Comparison of ENCODE assay signal across 16 cellular contexts in genomic region chr19:34305221-34306058, GRCh38. TPM values are rescaled to one million over a fixed set of nuclear protein-coding genes. Genes with fewer than 3 reads are reported as not detected.
A peak's percentile ranks its signal among the peaks of the same experiment; 100 is the strongest.
DNase-seq lines count a peak whose midpoint lies in the region; ATAC-seq and TF ChIP-seq lines count a peak whose summit lies in the region.
"Had no signal": no experiment of that assay in that cellular context is flagged by ENCODE, and none has a peak within 500 bp of the region (broad histone marks: within the 10 kb centered on the region; RNA-seq: fewer than 3 reads in every experiment).

No MANE protein-coding gene starts in this region.

- H2BK12ac ChIP-seq in trophoblast cell (ENCODE audit: low read length) = no peak overlapping the region

- H3K4me1 ChIP-seq in CD4-positive, alpha-beta memory T cell (ENCODE audit: insufficient read depth, low read length) = peaks cover 33% of the 10 kb centered on the region
- peaks cover 4 to 46% (median 31%) of the 10 kb centered on the region in 12 donors for H3K4me1 ChIP-seq in heart left ventricle
- peaks cover 0 to 2% of the 10 kb centered on the region in 2 experiments for H3K4me1 ChIP-seq in trophoblast cell (ENCODE audit: control insufficient read depth in 1 of 2, insufficient read depth in 2 of 2, low read length in 2 of 2)

- no peak overlapping the region for H4K91ac ChIP-seq in trophoblast cell (ENCODE audit: low read depth, low read length)

- H3K4me1 Mint-ChIP-seq in CD4-positive, alpha-beta memory T cell = peaks cover 32 to 53% (median 43%) of the 10 kb centered on the region in 4 donors
- peaks cover 24% of the 10 kb centered on the region for H3K4me1 Mint-ChIP-seq in activated T-helper 17 cell treated with anti-CD3 and anti-CD28 coated beads, Interleukin-2, amount 50 U/mL, for 72 hours

- WGBS in heart left ventricle, 4 donors = 48 to 59% (median 56%) methylated on average over 10 of the region's 10 CpGs
- no CpG with 5 or more reads among the region's 10 CpGs for WGBS in trophoblast cell (ENCODE audit: extremely low coverage, insufficient coverage, insufficient read length)

- POLR2A ChIA-PET in CD4-positive, alpha-beta memory T cell (lab: Charles Lee; ENCODE audit: partially characterized antibody) = interaction anchor here (1.3 kb wide), 1 partner anchor 35 kb away, joined by 4 read pairs; no protein-coding TSS in a partner anchor

- H3K36me3 ChIP-seq in CD4-positive, alpha-beta memory T cell (ENCODE audit: insufficient read depth, low read length) = peaks cover 7% of the 10 kb centered on the region
- H3K36me3 ChIP-seq in heart left ventricle (peaks cover 0 to 55% (median 26%) of the 10 kb centered on the region in 9 donors), trophoblast cell (ENCODE audit: control insufficient read depth in 1 of 2, insufficient read depth in 2 of 2, low read length in 2 of 2) (peaks cover 7 to 17% of the 10 kb centered on the region in 2 experiments)
- H3K36me3 ChIP-seq: prostate gland, uterus had no signal

- H2AFZ ChIP-seq in trophoblast cell (ENCODE audit: insufficient read depth, low read length, poor library complexity) = no peak overlapping the region

- TF ChIP-seq POLR2A in heart left ventricle (IDR thresholded peaks at IDR 0.05) = no peak

- no peak overlapping the region for H3K4me3 Mint-ChIP-seq in CD4-positive, alpha-beta memory T cell
- no peak overlapping the region for H3K4me3 Mint-ChIP-seq in activated T-helper 17 cell treated with anti-CD3 and anti-CD28 coated beads, Interleukin-2, amount 50 U/mL, for 72 hours
- H3K4me3 Mint-ChIP-seq: activated CD4-positive, alpha-beta T cell treated with anti-CD3 and anti-CD28 coated beads, Interleukin-2, amount 10 ng/mL, durations not matched to agents 24 days and 14 days; IgD-negative memory B cell had no signal

- H3K18ac ChIP-seq in trophoblast cell (ENCODE audit: low read length) = no peak overlapping the region

- no peak for DNase-seq in CD4-positive, alpha-beta memory T cell
- no peak for DNase-seq in heart left ventricle
- peak; percentile 49 to 53 for DNase-seq in trophoblast cell
- DNase-seq in SK-N-DZ (ENCODE audit: low spot score) = no peak
- no peak for DNase-seq in T-helper 1 cell
- no peak for DNase-seq in NCI-H1930 (lab: John Stamatoyannopoulos, UW)
- DNase-seq: activated CD4-positive, alpha-beta T cell treated with anti-CD3 and anti-CD28 coated beads, Interleukin-2, amount 10 ng/mL, durations not matched to agents 24 days and 14 days; cerebellar nuclear complex; NCI-H1436; stimulated activated CD4-positive, alpha-beta T cell treated with anti-CD3 and anti-CD28 coated beads, Interleukin-2, amount 100 ng/mL, for 24 hours; uterus had no signal

- ATAC-seq in activated T-helper 17 cell treated with anti-CD3 and anti-CD28 coated beads, Interleukin-2, amount 50 U/mL, for 72 hours (replicated peaks) = no peak
- ATAC-seq in heart left ventricle (peak in 3 of 4 donors; percentile 37 to 52 (median 37)), GM18520 (IDR thresholded peaks at IDR 0.05; ENCODE audit: unreplicated experiment) (no peak)

- intact Hi-C loops in CD4-positive, alpha-beta memory T cell (cut with micrococcal nuclease) = loop anchor here (5.0 kb wide), 1 partner anchor 33 kb away; no protein-coding TSS in a partner anchor
- intact Hi-C loops in heart left ventricle (cut with DNase I) = no loop called here

- H3K27ac ChIP-seq in CD4-positive, alpha-beta memory T cell (ENCODE audit: low read depth, low read length) = no peak overlapping the region
- H3K27ac ChIP-seq in heart left ventricle = peak overlapping the region in 11 of 12 donors; percentile 22 to 76 (median 65)
- no peak overlapping the region for H3K27ac ChIP-seq in trophoblast cell (ENCODE audit: low read depth, low read length)

- no peak overlapping the region for H3K23ac ChIP-seq in trophoblast cell (ENCODE audit: low read length)

- H2BK120ac ChIP-seq in trophoblast cell (ENCODE audit: insufficient read depth, low read length, poor library complexity) = no peak overlapping the region

- no peak overlapping the region for H3K4ac ChIP-seq in trophoblast cell (ENCODE audit: low read depth, low read length)

- no peaks in the 10 kb centered on the region for H3K79me2 ChIP-seq in trophoblast cell (ENCODE audit: control insufficient read depth, insufficient read depth, low read length, poor library complexity)

- no peaks in the 10 kb centered on the region for H3K27me3 Mint-ChIP-seq in CD4-positive, alpha-beta memory T cell
- no peaks in the 10 kb centered on the region for H3K27me3 Mint-ChIP-seq in activated T-helper 17 cell treated with anti-CD3 and anti-CD28 coated beads, Interleukin-2, amount 50 U/mL, for 72 hours
- H3K27me3 Mint-ChIP-seq: activated CD4-positive, alpha-beta T cell treated with anti-CD3 and anti-CD28 coated beads, Interleukin-2, amount 10 ng/mL, durations not matched to agents 24 days and 14 days; IgD-negative memory B cell had no signal

- CTCF ChIA-PET in CD4-positive, alpha-beta memory T cell (lab: Charles Lee; ENCODE audit: partially characterized antibody) = interaction anchor here (1.1 kb wide), 3 partner anchors 9 to 41 kb away, joined by 3 read pairs; no protein-coding TSS in a partner anchor

- H3K79me1 ChIP-seq in trophoblast cell (ENCODE audit: low read length) = no peaks in the 10 kb centered on the region

- no peaks in the 10 kb centered on the region for H3K9me3 ChIP-seq in CD4-positive, alpha-beta memory T cell (ENCODE audit: control insufficient read depth in 1 of 2, low read length in 2 of 2)
- no peaks in the 10 kb centered on the region for H3K9me3 ChIP-seq in heart left ventricle
- no peaks in the 10 kb centered on the region for H3K9me3 ChIP-seq in trophoblast cell (ENCODE audit: insufficient read depth, low read depth, low read length)
- H3K9me3 ChIP-seq: prostate gland, uterus had no signal

- peak overlapping the region in 5 of 7 donors; percentile 32 to 89 (median 65) for H3K27ac Mint-ChIP-seq in CD4-positive, alpha-beta memory T cell
- peak overlapping the region; percentile 30 for H3K27ac Mint-ChIP-seq in activated T-helper 17 cell treated with anti-CD3 and anti-CD28 coated beads, Interleukin-2, amount 50 U/mL, for 72 hours
- H3K27ac Mint-ChIP-seq: activated CD4-positive, alpha-beta T cell treated with anti-CD3 and anti-CD28 coated beads, Interleukin-2, amount 10 ng/mL, durations not matched to agents 24 days and 14 days; activated T-helper 2 cell treated with anti-CD3 and anti-CD28 coated beads, Interferon-gamma antibody, Interleukin-2, Interleukin-4, amounts not matched to agents 10 μg/mL and 5 μg/mL and 100 μg/mL, durations not matched to agents 14 hours and 24 hours and 36 hours had no signal

- no peak overlapping the region for H3K4me3 ChIP-seq in CD4-positive, alpha-beta memory T cell (ENCODE audit: low read length in 2 of 2)
- no peak overlapping the region for H3K4me3 ChIP-seq in heart left ventricle
- H3K4me3 ChIP-seq in trophoblast cell (ENCODE audit: low read depth, low read length) = no peak overlapping the region
- H3K4me3 ChIP-seq: prostate gland, uterus had no signal

- no peak for TF ChIP-seq CTCF in heart left ventricle (IDR thresholded peaks at IDR 0.05)

- no peak overlapping the region for H2AK5ac ChIP-seq in trophoblast cell (ENCODE audit: low read length)

- H3K14ac ChIP-seq in trophoblast cell (ENCODE audit: low read length) = no peak overlapping the region

- peaks cover 30 to 38% of the 10 kb centered on the region in 2 donors for H3K36me3 Mint-ChIP-seq in CD4-positive, alpha-beta memory T cell
- H3K36me3 Mint-ChIP-seq in activated T-helper 17 cell treated with anti-CD3 and anti-CD28 coated beads, Interleukin-2, amount 50 U/mL, for 72 hours (ENCODE audit: low read depth) = peaks cover 47% of the 10 kb centered on the region

- no peaks in the 10 kb centered on the region for H3K27me3 ChIP-seq in CD4-positive, alpha-beta memory T cell (ENCODE audit: insufficient read depth, low read length)
- H3K27me3 ChIP-seq in heart left ventricle (no peaks in the 10 kb centered on the region), trophoblast cell (ENCODE audit: insufficient read depth, low read length) (no peaks in the 10 kb centered on the region)
- H3K27me3 ChIP-seq: uterus had no signal

- H3K9me3 Mint-ChIP-seq in CD4-positive, alpha-beta memory T cell = no peaks in the 10 kb centered on the region
- no peaks in the 10 kb centered on the region for H3K9me3 Mint-ChIP-seq in activated T-helper 17 cell treated with anti-CD3 and anti-CD28 coated beads, Interleukin-2, amount 50 U/mL, for 72 hours
- H3K9me3 Mint-ChIP-seq: activated CD4-positive, alpha-beta T cell treated with anti-CD3 and anti-CD28 coated beads, Interleukin-2, amount 10 ng/mL, durations not matched to agents 24 days and 14 days; activated T-helper 2 cell treated with anti-CD3 and anti-CD28 coated beads, Interferon-gamma antibody, Interleukin-2, Interleukin-4, amounts not matched to agents 10 μg/mL and 5 μg/mL and 100 μg/mL, durations not matched to agents 14 hours and 24 hours and 36 hours; IgD-negative memory B cell had no signal

- no peak overlapping the region for H4K8ac ChIP-seq in trophoblast cell (ENCODE audit: low read depth, low read length)

- H2BK5ac ChIP-seq in trophoblast cell (ENCODE audit: low read depth, low read length, poor library complexity) = no peak overlapping the region

- H3K9ac ChIP-seq in trophoblast cell (ENCODE audit: low read length) = no peak overlapping the region

- no peak overlapping the region for H4K12ac ChIP-seq in trophoblast cell (ENCODE audit: low read depth, low read length)

- H3K4me2 ChIP-seq in trophoblast cell (ENCODE audit: low read length) = no peak overlapping the region

RNA-seq across cellular contexts. Expression of gene GARRE1, which starts 51.1 kb away (rescaled TPM):
- total RNA-seq in CD4-positive, alpha-beta memory T cell = 10 to 100 TPM; 46.3 to 48.2 TPM
- polyA plus RNA-seq in CD4-positive, alpha-beta memory T cell = 1 to 10 TPM; 3.5 to 7.5 TPM
- total RNA-seq in activated T-helper 17 cell treated with anti-CD3 and anti-CD28 coated beads, Interleukin-2, amount 50 U/mL, for 72 hours = 10 to 100 TPM; 13.6 to 22.2 TPM
- 10 to 100 TPM; 16.3 to 34.7 (median 22.3) TPM for total RNA-seq in heart left ventricle
- 10 to 100 TPM in 1 of 2 donors, 1 to 10 TPM in 1; 7.8 to 12.9 TPM for polyA plus RNA-seq in heart left ventricle
- polyA plus RNA-seq in trophoblast cell (2013) = 26.4 and 28.0 TPM in 2 replicates
- polyA plus RNA-seq in SK-N-DZ (2014; cell fraction: cytosol; rRNA removed) = 10.4 and 12.0 TPM in 2 replicates
- polyA plus RNA-seq in SK-N-DZ (2014; cell fraction: nucleus; rRNA removed) = 6.5 and 8.6 TPM in 2 replicates

RNA-seq across cellular contexts. Expression of gene GPI, which starts 59.6 kb away (rescaled TPM):
- total RNA-seq in CD4-positive, alpha-beta memory T cell = 100 to 1,000 TPM; 121 to 127 TPM
- polyA plus RNA-seq in CD4-positive, alpha-beta memory T cell = 100 to 1,000 TPM; 127 to 156 TPM
- total RNA-seq in activated T-helper 17 cell treated with anti-CD3 and anti-CD28 coated beads, Interleukin-2, amount 50 U/mL, for 72 hours = 1,000 to 10,000 TPM in 1 of 2 donors, 100 to 1,000 TPM in 1; 862 to 1,104 TPM
- total RNA-seq in heart left ventricle = 100 to 1,000 TPM; 359 to 764 (median 549) TPM
- 100 to 1,000 TPM; 233 to 284 TPM for polyA plus RNA-seq in heart left ventricle
- polyA plus RNA-seq in trophoblast cell (2013) = 83.4 and 84.5 TPM in 2 replicates
- polyA plus RNA-seq in SK-N-DZ (2014; cell fraction: cytosol; rRNA removed) = 151 and 174 TPM in 2 replicates
- polyA plus RNA-seq in SK-N-DZ (2014; cell fraction: nucleus; rRNA removed) = 90.8 and 155 TPM in 2 replicates

Comparison
In these comparisons a context has a peak if more than half of its experiments do, and no peak if none do; other contexts are left out.
1. DNase-seq: peak in trophoblast cell (2 of 2); none in CD4-positive, alpha-beta memory T cell (0 of 5), heart left ventricle (0 of 5), SK-N-DZ (single experiment), T-helper 1 cell (0 of 5) and NCI-H1930 (0 of 2).
2. H3K27ac ChIP-seq: peak in heart left ventricle (11 of 12); none in CD4-positive, alpha-beta memory T cell (single experiment) and trophoblast cell (single experiment).
3. ATAC-seq: peak in heart left ventricle (3 of 4); none in activated T-helper 17 cell treated with anti-CD3 and anti-CD28 coated beads, Interleukin-2, amount 50 U/mL, for 72 hours (single experiment) and GM18520 (single experiment).